In the genomic region with DNA sequence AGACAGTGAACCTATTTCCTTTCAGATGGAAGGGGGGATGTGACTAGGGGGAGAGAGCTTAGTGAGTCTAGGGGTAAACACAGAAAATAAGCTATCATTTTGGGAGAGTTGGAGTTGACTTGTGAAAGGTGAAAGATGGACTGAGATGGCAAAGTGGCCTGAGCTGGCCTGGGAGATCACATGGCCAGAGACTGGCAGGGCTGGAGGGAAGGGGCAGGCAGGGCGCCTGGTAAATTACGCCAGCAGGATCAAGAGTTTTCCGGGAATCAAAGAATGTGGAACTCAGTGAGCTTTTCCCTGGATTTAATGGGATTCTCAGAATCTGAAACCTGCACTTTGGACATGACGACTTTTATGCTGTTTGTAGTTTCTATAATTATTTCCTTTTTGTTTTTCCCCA, we compare ENCODE assay signal across 25 cellular contexts. TPM values are rescaled to one million over a fixed set of nuclear protein-coding genes. Genes with fewer than 3 reads are reported as not detected.
"Had no signal": no experiment of that assay in that cellular context is flagged by ENCODE, and none has a peak within 500 bp of the region (broad histone marks: within the 10 kb centered on the region; RNA-seq: fewer than 3 reads in every experiment).

No MANE protein-coding gene starts in this region.

- H3K9me3 Mint-ChIP-seq: natural killer cell; stimulated activated naive B cell treated with anti-CD40 and anti-IgM and Interleukin-4, amounts not matched to agents 10 μg/mL and 1 μg/mL and 100 μg/mL, for 72 hours; stimulated activated naive CD8-positive, alpha-beta T cell treated with anti-CD3 and anti-CD28 coated beads, Interleukin-15, Interleukin-2, amounts not matched to agents 100 ng/mL and 50 ng/mL, for 24 hours had no signal

- H3K4me3 ChIP-seq: gastrocnemius medialis, lower lobe of right lung, psoas muscle, skin epidermis, thoracic aorta, uterus had no signal

- H3K27ac Mint-ChIP-seq: natural killer cell; stimulated activated naive B cell treated with anti-CD40 and anti-IgM and Interleukin-4, amounts not matched to agents 10 μg/mL and 1 μg/mL and 100 μg/mL, for 72 hours; stimulated activated naive CD8-positive, alpha-beta T cell treated with anti-CD3 and anti-CD28 coated beads, Interleukin-15, Interleukin-2, amounts not matched to agents 100 ng/mL and 50 ng/mL, for 24 hours had no signal

- H3K4me3 Mint-ChIP-seq: natural killer cell had no signal

- H3K36me3 ChIP-seq: gastrocnemius medialis, lower lobe of right lung, spleen, thoracic aorta, transverse colon, upper lobe of right lung, uterus had no signal

- H3K36me3 Mint-ChIP-seq: natural killer cell; stimulated activated naive B cell treated with anti-CD40 and anti-IgM and Interleukin-4, amounts not matched to agents 10 μg/mL and 1 μg/mL and 100 μg/mL, for 72 hours had no signal

- ATAC-seq: esophagus mucosa, gastrocnemius medialis, left ventricle myocardium superior, lower lobe of right lung, natural killer cell, psoas muscle, upper lobe of right lung had no signal

- H3K27ac ChIP-seq: dorsolateral prefrontal cortex, epithelial cell of prostate, gastrocnemius medialis, lower lobe of right lung, psoas muscle, skin epidermis, spleen, thoracic aorta, transverse colon, upper lobe of right lung, uterus had no signal

- H3K4me1 ChIP-seq: lower lobe of right lung, upper lobe of right lung, uterus had no signal

- DNase-seq: dorsolateral prefrontal cortex; effector CD4-positive, alpha-beta T cell; foreskin fibroblast; gastrocnemius medialis; left ventricle myocardium superior; lower lobe of right lung; natural killer cell; psoas muscle; right cardiac atrium; spleen; stimulated activated naive B cell treated with anti-CD40 and anti-IgM and Interleukin-4, amounts not matched to agents 10 μg/mL and 1 μg/mL and 100 μg/mL, for 72 hours; upper lobe of right lung; uterus had no signal

RNA-seq across cellular contexts. Expression of a gene that starts 0.8 kb away (rescaled TPM):
- total RNA-seq: esophagus mucosa, glomerular endothelial cell, left ventricle myocardium superior, natural killer cell, osteocyte, psoas muscle, right cardiac atrium, thoracic aorta, upper lobe of right lung had no signal
- polyA plus RNA-seq: keratinocyte, psoas muscle, right cardiac atrium, spleen had no signal

RNA-seq across cellular contexts. Expression of a gene that starts 18.6 kb away (rescaled TPM):
- total RNA-seq: glomerular endothelial cell, left ventricle myocardium superior, natural killer cell, osteocyte, psoas muscle, right cardiac atrium, spleen had no signal
- polyA plus RNA-seq: keratinocyte, neural cell had no signal

RNA-seq across cellular contexts. Expression of a gene that starts 48.9 kb away (rescaled TPM):
- total RNA-seq: esophagus mucosa, gastrocnemius medialis, glomerular endothelial cell, left ventricle myocardium superior, lower lobe of right lung, mononuclear cell, natural killer cell, osteocyte, psoas muscle, renal cortical epithelial cell, right cardiac atrium, spleen, thoracic aorta, upper lobe of right lung, uterus had no signal
- polyA plus RNA-seq: keratinocyte, neural cell, right cardiac atrium, spleen had no signal

RNA-seq across cellular contexts. Expression of a gene that starts 57.2 kb away (rescaled TPM):
- total RNA-seq: esophagus mucosa, gastrocnemius medialis, glomerular endothelial cell, left ventricle myocardium superior, lower lobe of right lung, mononuclear cell, natural killer cell, osteocyte, psoas muscle, renal cortical epithelial cell, right cardiac atrium, spleen, thoracic aorta, upper lobe of right lung, uterus had no signal
- polyA plus RNA-seq: keratinocyte, neural cell, psoas muscle, right cardiac atrium, spleen had no signal
